24 cellular contexts compared by ENCODE assay signal in the genomic region with DNA sequence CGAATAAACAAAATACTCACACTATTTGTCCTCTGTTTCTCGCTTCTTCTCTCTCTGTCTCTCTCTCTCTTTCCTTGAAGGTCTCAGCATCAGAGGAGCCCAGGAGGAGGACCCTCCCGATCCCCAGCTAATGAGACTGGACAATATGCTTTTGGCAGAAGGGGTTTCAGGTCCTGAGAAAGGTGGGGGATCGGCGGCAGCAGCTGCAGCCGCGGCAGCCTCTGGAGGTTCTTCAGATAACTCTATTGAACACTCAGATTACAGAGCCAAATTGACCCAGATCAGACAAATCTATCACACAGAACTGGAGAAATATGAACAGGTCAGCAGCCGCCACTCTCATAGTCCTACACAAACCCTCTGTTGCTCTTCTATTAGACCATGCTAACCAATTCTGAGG.
A peak's percentile ranks its signal among the peaks of the same experiment; 100 is the strongest.
DNase-seq lines count a peak whose midpoint lies in the region; ATAC-seq, FAIRE-seq and TF ChIP-seq lines count a peak whose summit lies in the region.
"Had no signal": no experiment of that assay in that cellular context is flagged by ENCODE, and none has a peak within 500 bp of the region (broad histone marks: within the 10 kb centered on the region; RNA-seq: fewer than 3 reads in every experiment).

No MANE protein-coding gene starts in this region.

- H3K79me2 ChIP-seq in GM23338 (replicated peaks; ENCODE audit: insufficient read depth) = peaks cover 22% of the 10 kb centered on the region

- H3K4me1 Mint-ChIP-seq in GM23338 = peaks cover 45% of the 10 kb centered on the region
- H3K4me1 Mint-ChIP-seq: CD14-positive monocyte; CD8-positive, alpha-beta memory T cell had no signal

- no peaks in the 10 kb centered on the region for H3K27me3 ChIP-seq in GM23338 (ENCODE audit: insufficient read depth)
- H3K27me3 ChIP-seq in spleen (replicated peaks in 1 of 7) = no peaks in the 10 kb centered on the region
- H3K27me3 ChIP-seq: BE2C; BLaER1 treated with 17β-estradiol and CSF1 and Interleukin-3, amounts not matched to agents 10 nM and 100 nM had no signal

- TF ChIP-seq POLR2A in spleen (IDR thresholded peaks at IDR 0.05) = no peak

- TF ChIP-seq CTCF in GM23338 (conservative IDR thresholded peaks at IDR 0.05; ENCODE audit: low read depth in 2 of 2) = no peak
- TF ChIP-seq CTCF in HEK293 (tag by site-specific recombination; IDR thresholded peaks at IDR 0.05) = no peak
- no peak for TF ChIP-seq CTCF in kidney (IDR thresholded peaks at IDR 0.05; ENCODE audit: borderline replicate concordance, extremely low read depth, insufficient read depth)
- TF ChIP-seq CTCF in spleen (IDR thresholded peaks at IDR 0.05 in 8 of 11, conservative IDR thresholded peaks at IDR 0.05 in 3 of 11) = no peak

- H4K20me1 ChIP-seq in GM23338 (replicated peaks; ENCODE audit: insufficient read depth) = no peaks in the 10 kb centered on the region
- H4K20me1 ChIP-seq: BLaER1 treated with 17β-estradiol and CSF1 and Interleukin-3, amounts not matched to agents 10 nM and 100 nM had no signal

- H3K36me3 Mint-ChIP-seq in GM23338 (ENCODE audit: low read depth) = no peaks in the 10 kb centered on the region

- CTCF ChIA-PET in HEK293 (lab: Yijun Ruan, JAX) = no interaction called here

- DNase-seq in GM23338 (ENCODE audit: low spot score) (no peak), kidney (peak; percentile 47), spleen (peak; percentile 31), NCI-H1930 (lab: John Stamatoyannopoulos, UW) (no peak), DMS 273 treated with DMSO at 0.1 percent for 48 hours (lab: John Stamatoyannopoulos, UW) (no peak)
- DNase-seq: 8988T; ACHN; AML-193; BE2C; CD4-positive, alpha-beta T cell; CD8-positive, alpha-beta memory T cell; DMS53; DMS79 treated with DMSO at 0.1 percent for 48 hours; GF-D8; GM23248; HCEC 1CT had no signal

- no peak overlapping the region for H3K4me3 Mint-ChIP-seq in GM23338
- H3K4me3 Mint-ChIP-seq: CD14-positive monocyte; CD4-positive, alpha-beta T cell; CD8-positive, alpha-beta memory T cell had no signal

- H3K9me3 ChIP-seq in HEK293 (ENCODE audit: control insufficient read depth, insufficient read depth, low read depth, low read length) (no peaks in the 10 kb centered on the region), kidney (ENCODE audit: control insufficient read depth in 1 of 2, low read length in 2 of 2) (no peaks in the 10 kb centered on the region), spleen (no peaks in the 10 kb centered on the region)
- H3K9me3 ChIP-seq: A549; BE2C; BLaER1 treated with 17β-estradiol and CSF1 and Interleukin-3, amounts not matched to agents 10 nM and 100 nM had no signal

- H3K9ac ChIP-seq in kidney (ENCODE audit: low read length in 2 of 2) = no peak overlapping the region
- H3K9ac ChIP-seq: BLaER1 treated with 17β-estradiol and CSF1 and Interleukin-3, amounts not matched to agents 10 nM and 100 nM; GM23248 had no signal

- H3K4me1 ChIP-seq in GM23338 (ENCODE audit: insufficient read depth) (peaks cover 20% of the 10 kb centered on the region; the same call in 1 of the 2 replicates), HEK293 (ENCODE audit: control insufficient read depth, insufficient read depth, low read length) (peaks cover 43% of the 10 kb centered on the region), kidney (ENCODE audit: control insufficient read depth in 1 of 2, insufficient read depth in 1 of 2, low read depth in 1 of 2, low read length in 2 of 2) (no peaks in the 10 kb centered on the region), spleen (no peaks in the 10 kb centered on the region)
- H3K4me1 ChIP-seq: A549; BLaER1 treated with 17β-estradiol and CSF1 and Interleukin-3, amounts not matched to agents 10 nM and 100 nM had no signal

- no peaks in the 10 kb centered on the region for H3K36me3 ChIP-seq in GM23338 (ENCODE audit: insufficient read depth)
- H3K36me3 ChIP-seq in HEK293 (ENCODE audit: control insufficient read depth in 2 of 2, insufficient read depth in 1 of 2, low read length in 2 of 2) = no peaks in the 10 kb centered on the region
- no peaks in the 10 kb centered on the region for H3K36me3 ChIP-seq in kidney (ENCODE audit: control insufficient read depth in 1 of 2, insufficient read depth in 2 of 2, low read length in 2 of 2)
- peaks cover 0 to 8% (median 0%) of the 10 kb centered on the region in 6 donors for H3K36me3 ChIP-seq in spleen
- H3K36me3 ChIP-seq: BE2C had no signal

- no peaks in the 10 kb centered on the region for H3K9me2 ChIP-seq in GM23338 (ENCODE audit: insufficient read depth)

- POLR2A ChIA-PET in HEK293 (lab: Yijun Ruan, JAX) = no interaction called here

- intact Hi-C loops in kidney (cut with DNase I) = no loop called here
- intact Hi-C loops in spleen (cut with DNase I; ENCODE audit: low total_unique reads) = no loop called here

- no peak for FAIRE-seq in kidney (lab: Jason Lieb, UNC)
- FAIRE-seq: A549, D721Med, GM12891, GM18507 had no signal

- H3K27ac Mint-ChIP-seq in GM23338 = peak overlapping the region; percentile 47; the same call in 1 of the 2 replicates
- H3K27ac Mint-ChIP-seq: CD14-positive monocyte; CD4-positive, alpha-beta T cell had no signal

- H3K27me3 Mint-ChIP-seq in GM23338 (ENCODE audit: insufficient read depth, low read depth, poor library complexity) = no peaks in the 10 kb centered on the region
- H3K27me3 Mint-ChIP-seq: CD4-positive, alpha-beta T cell; CD8-positive, alpha-beta memory T cell had no signal

- H3F3A ChIP-seq in GM23338 (replicated peaks; ENCODE audit: low read depth) = no peaks in the 10 kb centered on the region

- 95 to 98% (median 97%) methylated on average over 8 of the region's 8 CpGs for whole genome bisulfite sequencing in spleen, 5 donors

- H2AFZ ChIP-seq in GM23338 = no peak overlapping the region
- H2AFZ ChIP-seq: GM23248 had no signal

- ATAC-seq in GM23338 = no peak
- no peak for ATAC-seq in GM21423 (IDR thresholded peaks at IDR 0.05; ENCODE audit: unreplicated experiment)
- ATAC-seq: A549 had no signal

- H3K4me3 ChIP-seq in GM23338 (no peak overlapping the region), HEK293 (ENCODE audit: low read depth, low read length) (no peak overlapping the region), kidney (ENCODE audit: low read length in 2 of 2) (no peak overlapping the region), spleen (no peak overlapping the region)
- H3K4me3 ChIP-seq: A549; BLaER1 treated with 17β-estradiol and CSF1 and Interleukin-3, amounts not matched to agents 10 nM and 100 nM; GM23248 had no signal

- H3K9me3 Mint-ChIP-seq in GM23338 = no peaks in the 10 kb centered on the region
- H3K9me3 Mint-ChIP-seq: CD14-positive monocyte; CD4-positive, alpha-beta T cell; CD8-positive, alpha-beta memory T cell had no signal

- H3K27ac ChIP-seq in GM23338 (ENCODE audit: low read depth) = no peak overlapping the region
- H3K27ac ChIP-seq in HEK293 (ENCODE audit: extremely low read depth, low read depth, low read length) = no peak overlapping the region
- H3K27ac ChIP-seq in kidney (ENCODE audit: low read depth in 2 of 2, low read length in 2 of 2) = no peak overlapping the region
- no peak overlapping the region for H3K27ac ChIP-seq in spleen
- H3K27ac ChIP-seq: A549; BLaER1 treated with 17β-estradiol and CSF1 and Interleukin-3, amounts not matched to agents 10 nM and 100 nM; GM23248 had no signal

- H3K4me2 ChIP-seq in GM23338 = no peak overlapping the region
- H3K4me2 ChIP-seq: A549; BLaER1 treated with 17β-estradiol and CSF1 and Interleukin-3, amounts not matched to agents 10 nM and 100 nM had no signal

TF ChIP-seq in HEK293, 187 proteins besides CTCF, POLR2A, EP300 and RAD21:
- TF ChIP-seq ZNF707 (tag by site-specific recombination; IDR thresholded peaks at IDR 0.05) (no peak), ZNF596 (tag by site-specific recombination; IDR thresholded peaks at IDR 0.05) (peak; percentile 40), ZNF223 (tag by site-specific recombination; IDR thresholded peaks at IDR 0.05) (no peak), ZNF155 (tag by site-specific recombination; IDR thresholded peaks at IDR 0.05) (no peak), ZNF423 (tag by site-specific recombination; IDR thresholded peaks at IDR 0.05) (no peak), ZNF558 (tag by site-specific recombination; IDR thresholded peaks at IDR 0.05) (no peak)

Comparison
In these comparisons a context has a peak if more than half of its experiments do, and no peak if none do; other contexts are left out.
1. DNase-seq: peak in kidney (single experiment) and spleen (single experiment); none in GM23338 (single experiment), NCI-H1930 (0 of 2) and DMS 273 treated with DMSO at 0.1 percent for 48 hours (single experiment).